9 cellular contexts compared by ENCODE assay signal in the genomic region with DNA sequence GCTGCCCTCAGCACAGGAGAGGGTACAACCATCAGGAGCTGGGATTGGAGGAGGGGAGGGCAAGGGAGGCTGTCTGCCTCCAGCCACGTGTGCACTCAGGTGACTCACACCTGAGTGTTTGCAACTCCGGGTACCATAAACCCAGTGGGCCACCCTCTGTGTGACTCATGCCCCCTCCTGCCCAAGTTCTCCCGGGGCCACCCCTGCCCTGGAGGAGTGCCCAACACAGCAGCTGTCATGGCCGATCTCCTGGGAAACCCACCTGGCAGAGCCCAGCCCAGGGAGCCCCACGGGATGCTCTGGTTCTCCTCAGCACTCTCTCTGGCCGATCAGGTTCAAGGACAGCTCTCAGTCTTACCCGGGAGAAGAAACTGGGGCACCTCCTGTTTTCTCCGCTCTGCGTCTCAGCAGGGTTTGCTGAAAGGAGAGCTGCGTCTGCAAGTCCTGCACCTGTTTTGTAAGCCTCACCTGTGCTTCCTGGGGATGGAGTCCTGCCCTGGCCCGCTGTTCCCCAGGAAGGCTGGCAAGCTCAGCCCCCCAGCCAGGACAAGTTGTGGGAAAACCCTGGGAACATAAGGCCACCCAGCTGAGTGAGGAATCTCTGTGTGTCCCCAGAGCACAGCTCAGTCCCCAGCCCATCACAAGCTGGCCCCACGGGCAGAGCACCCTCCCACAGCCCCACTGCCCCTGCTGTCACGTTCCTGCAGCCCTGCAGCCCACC. TPM values are rescaled to one million over a fixed set of nuclear protein-coding genes. Genes with fewer than 3 reads are reported as not detected.
DNase-seq lines count a peak whose midpoint lies in the region; ATAC-seq and TF ChIP-seq lines count a peak whose summit lies in the region.
"Had no signal": no experiment of that assay in that cellular context is flagged by ENCODE, and none has a peak within 500 bp of the region (broad histone marks: within the 10 kb centered on the region; RNA-seq: fewer than 3 reads in every experiment).

No MANE protein-coding gene starts in this region.

- no peaks in the 10 kb centered on the region for H3K36me3 Mint-ChIP-seq in activated T-cell treated with anti-CD3 and anti-CD28 coated beads, Interleukin-2, amount 50 U/mL, for 24 hours (ENCODE audit: low read depth)
- H3K36me3 Mint-ChIP-seq in activated naive CD4-positive, alpha-beta T cell treated with anti-CD3 and anti-CD28 coated beads, Interleukin-2, amount 10 ng/mL, durations not matched to agents 7 days and 5 days = peaks cover 8% of the 10 kb centered on the region
- H3K36me3 Mint-ChIP-seq: CD14-positive monocyte had no signal

- intact Hi-C loops in mucosa of descending colon (cut with DNase I, micrococcal nuclease) = no loop called here

- H3K4me3 ChIP-seq in mucosa of descending colon (no peak overlapping the region), urinary bladder (ENCODE audit: low read depth, low read length) (no peak overlapping the region)

- peak; percentile 44 for DNase-seq in activated T-cell treated with anti-CD3 and anti-CD28 coated beads, Interleukin-2, amount 50 U/mL, for 24 hours
- DNase-seq in activated T-cell treated with anti-CD3 and anti-CD28 coated beads, Interleukin-2, amount 50 U/mL, for 1 hour = no peak
- DNase-seq in activated naive CD4-positive, alpha-beta T cell treated with anti-CD3 and anti-CD28 coated beads, Interleukin-2, amount 10 ng/mL, durations not matched to agents 7 days and 5 days = no peak
- DNase-seq in mucosa of descending colon = no peak

- H3K27ac ChIP-seq in urinary bladder (ENCODE audit: low read depth) = peak overlapping the region; percentile 42

- H3K27me3 Mint-ChIP-seq in activated T-cell treated with anti-CD3 and anti-CD28 coated beads, Interleukin-2, amount 50 U/mL, for 24 hours = peaks cover 2% of the 10 kb centered on the region
- peaks cover 11% of the 10 kb centered on the region for H3K27me3 Mint-ChIP-seq in activated naive CD4-positive, alpha-beta T cell treated with anti-CD3 and anti-CD28 coated beads, Interleukin-2, amount 10 ng/mL, durations not matched to agents 7 days and 5 days

- ATAC-seq in mucosa of descending colon = peak; percentile 76
- no peak for ATAC-seq in HG03196 (IDR thresholded peaks at IDR 0.05; ENCODE audit: unreplicated experiment)
- ATAC-seq in GM18867 (IDR thresholded peaks at IDR 0.05; ENCODE audit: unreplicated experiment) = no peak
- ATAC-seq in HG03520 (IDR thresholded peaks at IDR 0.05; ENCODE audit: unreplicated experiment) = no peak

- H3K36me3 ChIP-seq in mucosa of descending colon (ENCODE audit: low read depth) (no peaks in the 10 kb centered on the region), urinary bladder (ENCODE audit: insufficient read depth) (no peaks in the 10 kb centered on the region)

- H3K4me3 Mint-ChIP-seq in activated T-cell treated with anti-CD3 and anti-CD28 coated beads, Interleukin-2, amount 50 U/mL, for 24 hours = no peak overlapping the region
- H3K4me3 Mint-ChIP-seq in activated naive CD4-positive, alpha-beta T cell treated with anti-CD3 and anti-CD28 coated beads, Interleukin-2, amount 10 ng/mL, durations not matched to agents 7 days and 5 days = peak overlapping the region; percentile 33

- TF ChIP-seq CTCF in mucosa of descending colon (IDR thresholded peaks at IDR 0.05) = no peak

- no peaks in the 10 kb centered on the region for H3K4me1 ChIP-seq in mucosa of descending colon (ENCODE audit: low read depth)
- H3K4me1 ChIP-seq in urinary bladder (ENCODE audit: insufficient read depth) = no peaks in the 10 kb centered on the region

- CTCF ChIA-PET in activated naive CD4-positive, alpha-beta T cell treated with anti-CD3 and anti-CD28 coated beads, Interleukin-2, amount 10 ng/mL, durations not matched to agents 7 days and 5 days (lab: Charles Lee) = interaction anchor here (0.9 to 2.0 kb wide), 12 partner anchors 9 to 251 kb away, joined by 3 to 8 read pairs (median 4); no protein-coding TSS in a partner anchor

- no peaks in the 10 kb centered on the region for H3K9me3 ChIP-seq in mucosa of descending colon

- H3K9me3 Mint-ChIP-seq in activated T-cell treated with anti-CD3 and anti-CD28 coated beads, Interleukin-2, amount 50 U/mL, for 24 hours = peaks cover 2% of the 10 kb centered on the region
- H3K9me3 Mint-ChIP-seq in activated naive CD4-positive, alpha-beta T cell treated with anti-CD3 and anti-CD28 coated beads, Interleukin-2, amount 10 ng/mL, durations not matched to agents 7 days and 5 days = peaks cover under 1% of the 10 kb centered on the region

- peaks cover 37% of the 10 kb centered on the region for H3K4me1 Mint-ChIP-seq in activated T-cell treated with anti-CD3 and anti-CD28 coated beads, Interleukin-2, amount 50 U/mL, for 24 hours (ENCODE audit: low read depth)
- H3K4me1 Mint-ChIP-seq in activated naive CD4-positive, alpha-beta T cell treated with anti-CD3 and anti-CD28 coated beads, Interleukin-2, amount 10 ng/mL, durations not matched to agents 7 days and 5 days = peaks cover 59% of the 10 kb centered on the region

- WGBS in urinary bladder = 66% methylated on average over 13 of the region's 13 CpGs

- no peak overlapping the region for H3K27ac Mint-ChIP-seq in activated T-cell treated with anti-CD3 and anti-CD28 coated beads, Interleukin-2, amount 50 U/mL, for 24 hours
- H3K27ac Mint-ChIP-seq in activated naive CD4-positive, alpha-beta T cell treated with anti-CD3 and anti-CD28 coated beads, Interleukin-2, amount 10 ng/mL, durations not matched to agents 7 days and 5 days = no peak overlapping the region

RNA-seq across cellular contexts. Expression of a gene that starts 44.0 kb away (rescaled TPM):
- 10 to 100 TPM; 36.0 to 47.7 (median 40.4) TPM for total RNA-seq in mucosa of descending colon
- total RNA-seq in urinary bladder = 25.9 TPM
- 38.3 TPM for polyA plus RNA-seq in urinary bladder
